ENCODE assay signal across 13 cellular contexts in genomic region chr1:27970401-27970800, GRCh38. TPM values are rescaled to one million over a fixed set of nuclear protein-coding genes. Genes with fewer than 3 reads are reported as not detected.
DNase-seq lines count a peak whose midpoint lies in the region; ATAC-seq lines count a peak whose summit lies in the region.
"Had no signal": no experiment of that assay in that cellular context is flagged by ENCODE, and none has a peak within 500 bp of the region (broad histone marks: within the 10 kb centered on the region; RNA-seq: fewer than 3 reads in every experiment).

No MANE protein-coding gene starts in this region.

- no peaks in the 10 kb centered on the region for H3K4me1 ChIP-seq in urinary bladder (ENCODE audit: insufficient read depth)

- peaks cover 74% of the 10 kb centered on the region for H3K36me3 Mint-ChIP-seq in activated T-cell treated with anti-CD3 and anti-CD28 coated beads, Interleukin-2, amount 50 U/mL, for 24 hours (ENCODE audit: low read depth)
- H3K36me3 Mint-ChIP-seq in memory B cell: peaks cover 22% of the 10 kb centered on the region

- peak overlapping the region; percentile 72 for H3K27ac Mint-ChIP-seq in activated T-cell treated with anti-CD3 and anti-CD28 coated beads, Interleukin-2, amount 50 U/mL, for 24 hours
- H3K27ac Mint-ChIP-seq in memory B cell: peak overlapping the region; percentile 38

- H3K9me3 Mint-ChIP-seq in activated T-cell treated with anti-CD3 and anti-CD28 coated beads, Interleukin-2, amount 50 U/mL, for 24 hours: no peaks in the 10 kb centered on the region
- H3K9me3 Mint-ChIP-seq in memory B cell: no peaks in the 10 kb centered on the region

- H3K27me3 Mint-ChIP-seq in activated T-cell treated with anti-CD3 and anti-CD28 coated beads, Interleukin-2, amount 50 U/mL, for 24 hours: no peaks in the 10 kb centered on the region
- H3K27me3 Mint-ChIP-seq in memory B cell: no peaks in the 10 kb centered on the region

- peaks cover 4% of the 10 kb centered on the region for H3K36me3 ChIP-seq in urinary bladder (ENCODE audit: insufficient read depth)

- no peak overlapping the region for H3K4me3 ChIP-seq in urinary bladder (ENCODE audit: low read depth, low read length)

- WGBS in urinary bladder: 75% methylated on average over 6 of the region's 6 CpGs

- ATAC-seq in memory B cell (ENCODE audit: low read depth): no peak
- ATAC-seq: left colon had no signal

- no peak overlapping the region for H3K4me3 Mint-ChIP-seq in activated T-cell treated with anti-CD3 and anti-CD28 coated beads, Interleukin-2, amount 50 U/mL, for 24 hours
- no peak overlapping the region for H3K4me3 Mint-ChIP-seq in memory B cell

- H3K4me1 Mint-ChIP-seq in activated T-cell treated with anti-CD3 and anti-CD28 coated beads, Interleukin-2, amount 50 U/mL, for 24 hours (ENCODE audit: low read depth): peaks cover 21% of the 10 kb centered on the region
- H3K4me1 Mint-ChIP-seq in memory B cell: peaks cover 10% of the 10 kb centered on the region

- peak overlapping the region; percentile 71 for H3K27ac ChIP-seq in urinary bladder (ENCODE audit: low read depth)
- H3K27ac ChIP-seq: 22Rv1 had no signal

- DNase-seq in activated T-cell treated with anti-CD3 and anti-CD28 coated beads, Interleukin-2, amount 50 U/mL, for 24 hours: no peak
- DNase-seq in activated T-cell treated with anti-CD3 and anti-CD28 coated beads, Interleukin-2, amount 50 U/mL, for 48 hours: no peak
- DNase-seq in cerebellar cortex (ENCODE audit: low spot score): peak; percentile 64
- DNase-seq in memory B cell (ENCODE audit: low spot score in 2 of 2): no peak
- DNase-seq in 8988T: no peak
- no peak for DNase-seq in NCI-H1105 treated with DMSO at 0.1 percent for 48 hours (lab: John Stamatoyannopoulos, UW)
- no peak for DNase-seq in foreskin melanocyte
- DNase-seq: activated CD4-positive, CD25-positive, alpha-beta regulatory T cell; cerebellar nuclear complex; KG1; left colon had no signal

RNA-seq across cellular contexts. Expression of gene XKR8, which starts 10.6 kb away (rescaled TPM):
- total RNA-seq in urinary bladder: 3.2 TPM
- 9.0 TPM for polyA plus RNA-seq in urinary bladder

RNA-seq across cellular contexts. Expression of gene SMPDL3B, which starts 35.6 kb away (rescaled TPM):
- 0.42 TPM for total RNA-seq in urinary bladder
- polyA plus RNA-seq in urinary bladder: 0.49 TPM

RNA-seq across cellular contexts. Expression of gene RPA2, which starts 56.0 kb away (rescaled TPM):
- total RNA-seq in urinary bladder: 60.5 TPM
- polyA plus RNA-seq in urinary bladder: 41.1 TPM
